In the genomic region with DNA sequence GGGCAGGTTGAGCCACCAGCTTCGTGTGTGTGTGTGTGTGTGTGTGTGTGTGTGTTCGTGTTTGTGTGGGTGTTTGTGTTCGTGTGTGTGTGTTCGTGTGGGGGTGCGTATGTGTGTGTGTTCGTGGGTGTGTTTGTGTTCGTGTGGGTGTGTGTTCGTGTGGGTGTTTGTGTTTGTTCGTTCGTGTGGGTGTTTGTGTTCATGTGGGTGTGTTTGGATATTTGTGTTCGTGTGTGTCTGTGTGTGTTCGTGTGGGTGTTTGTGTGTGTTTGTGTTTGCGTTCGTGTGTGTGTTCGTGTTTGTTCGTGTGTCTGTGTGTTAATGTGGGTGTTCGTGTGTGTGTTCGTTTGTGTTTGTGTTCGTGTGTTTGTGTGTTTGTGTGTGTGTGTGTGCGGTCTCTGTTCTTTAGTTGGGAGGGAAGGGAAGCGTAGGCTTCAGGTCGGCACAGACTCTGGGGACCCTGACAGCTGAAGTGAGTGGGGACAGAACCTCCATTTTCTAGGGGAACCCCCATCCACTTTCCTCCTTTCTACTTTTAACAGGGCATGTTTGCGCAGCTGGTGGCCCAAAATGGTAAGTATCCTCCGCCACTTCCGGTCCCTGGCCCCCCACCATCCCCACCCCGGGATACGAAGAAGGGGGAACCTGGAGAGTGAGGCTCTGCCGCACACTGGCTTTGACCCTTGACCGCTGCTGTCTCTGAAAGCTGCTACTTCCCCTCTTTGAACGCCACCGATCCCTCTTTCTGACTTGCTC, we compare ENCODE assay signal across 1 cellular context.
TF ChIP-seq lines count a peak whose summit lies in the region.

No MANE protein-coding gene starts in this region.

TF ChIP-seq in K562, 482 proteins besides CTCF, POLR2A, EP300 and RAD21 (continued from another document and continues in another):
- no peak; the same call in 1 of the 2 replicates for TF ChIP-seq SP1 (CRISPR knock-in tag; IDR thresholded peaks at IDR 0.05)
- peak; percentile 81 for TF ChIP-seq DPF2 (IDR thresholded peaks at IDR 0.05)
- no peak for TF ChIP-seq IRF2 (CRISPR knock-in tag; IDR thresholded peaks at IDR 0.05)
- TF ChIP-seq, protein P1, sequence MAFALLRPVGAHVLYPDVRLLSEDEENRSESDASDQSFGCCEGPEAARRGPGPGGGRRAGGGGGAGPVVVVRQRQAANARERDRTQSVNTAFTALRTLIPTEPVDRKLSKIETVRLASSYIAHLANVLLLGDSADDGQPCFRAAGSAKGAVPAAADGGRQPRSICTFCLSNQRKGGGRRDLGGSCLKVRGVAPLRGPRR (CRISPR knock-in tag; IDR thresholded peaks at IDR 0.05): no peak
- TF ChIP-seq BCOR (IDR thresholded peaks at IDR 0.05): peak; percentile 94
- TF ChIP-seq, protein P2, sequence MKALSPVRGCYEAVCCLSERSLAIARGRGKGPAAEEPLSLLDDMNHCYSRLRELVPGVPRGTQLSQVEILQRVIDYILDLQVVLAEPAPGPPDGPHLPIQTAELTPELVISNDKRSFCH (CRISPR knock-in tag; IDR thresholded peaks at IDR 0.05): no peak
- TF ChIP-seq, protein P2 (tag; IDR thresholded peaks at IDR 0.05): peak; percentile 14; the same call in 1 of the 2 replicates
- TF ChIP-seq, protein P3, sequence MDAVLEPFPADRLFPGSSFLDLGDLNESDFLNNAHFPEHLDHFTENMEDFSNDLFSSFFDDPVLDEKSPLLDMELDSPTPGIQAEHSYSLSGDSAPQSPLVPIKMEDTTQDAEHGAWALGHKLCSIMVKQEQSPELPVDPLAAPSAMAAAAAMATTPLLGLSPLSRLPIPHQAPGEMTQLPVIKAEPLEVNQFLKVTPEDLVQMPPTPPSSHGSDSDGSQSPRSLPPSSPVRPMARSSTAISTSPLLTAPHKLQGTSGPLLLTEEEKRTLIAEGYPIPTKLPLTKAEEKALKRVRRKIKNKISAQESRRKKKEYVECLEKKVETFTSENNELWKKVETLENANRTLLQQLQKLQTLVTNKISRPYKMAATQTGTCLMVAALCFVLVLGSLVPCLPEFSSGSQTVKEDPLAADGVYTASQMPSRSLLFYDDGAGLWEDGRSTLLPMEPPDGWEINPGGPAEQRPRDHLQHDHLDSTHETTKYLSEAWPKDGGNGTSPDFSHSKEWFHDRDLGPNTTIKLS (IDR thresholded peaks at IDR 0.05; ENCODE audit: borderline replicate concordance, low read depth): no peak
- TF ChIP-seq GATA2 (CRISPR knock-in tag; IDR thresholded peaks at IDR 0.05): no peak
- TF ChIP-seq YBX1 (IDR thresholded peaks at IDR 0.05): 0 out of 2 replicates have a peak, but pooled peaks have one; percentile 29
- TF ChIP-seq ETV5 (CRISPR knock-in tag; IDR thresholded peaks at IDR 0.05; ENCODE audit: low read depth): peak; percentile 33; the same call in 1 of the 2 replicates
- no peak for TF ChIP-seq CBX2 (IDR thresholded peaks at IDR 0.05; ENCODE audit: insufficient read depth, low read length, poor library complexity, severe bottlenecking)
- TF ChIP-seq FOXK1 (CRISPR knock-in tag; IDR thresholded peaks at IDR 0.05; ENCODE audit: borderline replicate concordance): 0 out of 2 replicates have a peak, but pooled peaks have one; percentile 52
- TF ChIP-seq ZFP1 (CRISPR knock-in tag; IDR thresholded peaks at IDR 0.05): no peak
- no peak for TF ChIP-seq ZNF57 (CRISPR knock-in tag; IDR thresholded peaks at IDR 0.05)
- TF ChIP-seq, protein P4, sequence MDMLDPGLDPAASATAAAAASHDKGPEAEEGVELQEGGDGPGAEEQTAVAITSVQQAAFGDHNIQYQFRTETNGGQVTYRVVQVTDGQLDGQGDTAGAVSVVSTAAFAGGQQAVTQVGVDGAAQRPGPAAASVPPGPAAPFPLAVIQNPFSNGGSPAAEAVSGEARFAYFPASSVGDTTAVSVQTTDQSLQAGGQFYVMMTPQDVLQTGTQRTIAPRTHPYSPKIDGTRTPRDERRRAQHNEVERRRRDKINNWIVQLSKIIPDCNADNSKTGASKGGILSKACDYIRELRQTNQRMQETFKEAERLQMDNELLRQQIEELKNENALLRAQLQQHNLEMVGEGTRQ (CRISPR knock-in tag; IDR thresholded peaks at IDR 0.05): no peak
- TF ChIP-seq ZNF253 (CRISPR knock-in tag; conservative IDR thresholded peaks at IDR 0.05): no peak
- TF ChIP-seq, protein P5, sequence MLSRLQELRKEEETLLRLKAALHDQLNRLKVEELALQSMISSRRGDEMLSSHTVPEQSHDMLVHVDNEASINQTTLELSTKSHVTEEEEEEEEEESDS (CRISPR knock-in tag; IDR thresholded peaks at IDR 0.05): no peak
- TF ChIP-seq RNF2 (IDR thresholded peaks at IDR 0.05): no peak
- TF ChIP-seq ZNF77 (CRISPR knock-in tag; IDR thresholded peaks at IDR 0.05): no peak
- TF ChIP-seq POLR2AphosphoS2 (IDR thresholded peaks at IDR 0.05; ENCODE audit: low read length): no peak
- TF ChIP-seq SREBF2 (CRISPR knock-in tag; IDR thresholded peaks at IDR 0.05): no peak
- no peak for TF ChIP-seq TAF15 (IDR thresholded peaks at IDR 0.05; ENCODE audit: low read depth, low read length)
- TF ChIP-seq, protein P6, sequence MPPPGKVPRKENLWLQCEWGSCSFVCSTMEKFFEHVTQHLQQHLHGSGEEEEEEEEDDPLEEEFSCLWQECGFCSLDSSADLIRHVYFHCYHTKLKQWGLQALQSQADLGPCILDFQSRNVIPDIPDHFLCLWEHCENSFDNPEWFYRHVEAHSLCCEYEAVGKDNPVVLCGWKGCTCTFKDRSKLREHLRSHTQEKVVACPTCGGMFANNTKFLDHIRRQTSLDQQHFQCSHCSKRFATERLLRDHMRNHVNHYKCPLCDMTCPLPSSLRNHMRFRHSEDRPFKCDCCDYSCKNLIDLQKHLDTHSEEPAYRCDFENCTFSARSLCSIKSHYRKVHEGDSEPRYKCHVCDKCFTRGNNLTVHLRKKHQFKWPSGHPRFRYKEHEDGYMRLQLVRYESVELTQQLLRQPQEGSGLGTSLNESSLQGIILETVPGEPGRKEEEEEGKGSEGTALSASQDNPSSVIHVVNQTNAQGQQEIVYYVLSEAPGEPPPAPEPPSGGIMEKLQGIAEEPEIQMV (tag; conservative IDR thresholded peaks at IDR 0.05; ENCODE audit: low read depth): no peak
- TF ChIP-seq, protein P7, sequence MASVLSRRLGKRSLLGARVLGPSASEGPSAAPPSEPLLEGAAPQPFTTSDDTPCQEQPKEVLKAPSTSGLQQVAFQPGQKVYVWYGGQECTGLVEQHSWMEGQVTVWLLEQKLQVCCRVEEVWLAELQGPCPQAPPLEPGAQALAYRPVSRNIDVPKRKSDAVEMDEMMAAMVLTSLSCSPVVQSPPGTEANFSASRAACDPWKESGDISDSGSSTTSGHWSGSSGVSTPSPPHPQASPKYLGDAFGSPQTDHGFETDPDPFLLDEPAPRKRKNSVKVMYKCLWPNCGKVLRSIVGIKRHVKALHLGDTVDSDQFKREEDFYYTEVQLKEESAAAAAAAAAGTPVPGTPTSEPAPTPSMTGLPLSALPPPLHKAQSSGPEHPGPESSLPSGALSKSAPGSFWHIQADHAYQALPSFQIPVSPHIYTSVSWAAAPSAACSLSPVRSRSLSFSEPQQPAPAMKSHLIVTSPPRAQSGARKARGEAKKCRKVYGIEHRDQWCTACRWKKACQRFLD (CRISPR knock-in tag; IDR thresholded peaks at IDR 0.05): peak; percentile 55; the same call in 1 of the 2 replicates
- no peak for TF ChIP-seq TFAM (CRISPR knock-in tag; conservative IDR thresholded peaks at IDR 0.05)
- TF ChIP-seq, protein P8, sequence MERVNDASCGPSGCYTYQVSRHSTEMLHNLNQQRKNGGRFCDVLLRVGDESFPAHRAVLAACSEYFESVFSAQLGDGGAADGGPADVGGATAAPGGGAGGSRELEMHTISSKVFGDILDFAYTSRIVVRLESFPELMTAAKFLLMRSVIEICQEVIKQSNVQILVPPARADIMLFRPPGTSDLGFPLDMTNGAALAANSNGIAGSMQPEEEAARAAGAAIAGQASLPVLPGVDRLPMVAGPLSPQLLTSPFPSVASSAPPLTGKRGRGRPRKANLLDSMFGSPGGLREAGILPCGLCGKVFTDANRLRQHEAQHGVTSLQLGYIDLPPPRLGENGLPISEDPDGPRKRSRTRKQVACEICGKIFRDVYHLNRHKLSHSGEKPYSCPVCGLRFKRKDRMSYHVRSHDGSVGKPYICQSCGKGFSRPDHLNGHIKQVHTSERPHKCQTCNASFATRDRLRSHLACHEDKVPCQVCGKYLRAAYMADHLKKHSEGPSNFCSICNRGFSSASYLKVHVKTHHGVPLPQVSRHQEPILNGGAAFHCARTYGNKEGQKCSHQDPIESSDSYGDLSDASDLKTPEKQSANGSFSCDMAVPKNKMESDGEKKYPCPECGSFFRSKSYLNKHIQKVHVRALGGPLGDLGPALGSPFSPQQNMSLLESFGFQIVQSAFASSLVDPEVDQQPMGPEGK (CRISPR knock-in tag; IDR thresholded peaks at IDR 0.05; ENCODE audit: borderline replicate concordance): no peak
- TF ChIP-seq ZBTB17 (CRISPR knock-in tag; IDR thresholded peaks at IDR 0.05): no peak
- TF ChIP-seq NFXL1 (CRISPR knock-in tag; IDR thresholded peaks at IDR 0.05): no peak
- TF ChIP-seq, protein P9, sequence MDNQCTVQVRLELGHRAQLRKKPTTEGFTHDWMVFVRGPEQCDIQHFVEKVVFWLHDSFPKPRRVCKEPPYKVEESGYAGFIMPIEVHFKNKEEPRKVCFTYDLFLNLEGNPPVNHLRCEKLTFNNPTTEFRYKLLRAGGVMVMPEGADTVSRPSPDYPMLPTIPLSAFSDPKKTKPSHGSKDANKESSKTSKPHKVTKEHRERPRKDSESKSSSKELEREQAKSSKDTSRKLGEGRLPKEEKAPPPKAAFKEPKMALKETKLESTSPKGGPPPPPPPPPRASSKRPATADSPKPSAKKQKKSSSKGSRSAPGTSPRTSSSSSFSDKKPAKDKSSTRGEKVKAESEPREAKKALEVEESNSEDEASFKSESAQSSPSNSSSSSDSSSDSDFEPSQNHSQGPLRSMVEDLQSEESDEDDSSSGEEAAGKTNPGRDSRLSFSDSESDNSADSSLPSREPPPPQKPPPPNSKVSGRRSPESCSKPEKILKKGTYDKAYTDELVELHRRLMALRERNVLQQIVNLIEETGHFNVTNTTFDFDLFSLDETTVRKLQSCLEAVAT (IDR thresholded peaks at IDR 0.05): peak; percentile 96 to 98
- TF ChIP-seq, protein P10, sequence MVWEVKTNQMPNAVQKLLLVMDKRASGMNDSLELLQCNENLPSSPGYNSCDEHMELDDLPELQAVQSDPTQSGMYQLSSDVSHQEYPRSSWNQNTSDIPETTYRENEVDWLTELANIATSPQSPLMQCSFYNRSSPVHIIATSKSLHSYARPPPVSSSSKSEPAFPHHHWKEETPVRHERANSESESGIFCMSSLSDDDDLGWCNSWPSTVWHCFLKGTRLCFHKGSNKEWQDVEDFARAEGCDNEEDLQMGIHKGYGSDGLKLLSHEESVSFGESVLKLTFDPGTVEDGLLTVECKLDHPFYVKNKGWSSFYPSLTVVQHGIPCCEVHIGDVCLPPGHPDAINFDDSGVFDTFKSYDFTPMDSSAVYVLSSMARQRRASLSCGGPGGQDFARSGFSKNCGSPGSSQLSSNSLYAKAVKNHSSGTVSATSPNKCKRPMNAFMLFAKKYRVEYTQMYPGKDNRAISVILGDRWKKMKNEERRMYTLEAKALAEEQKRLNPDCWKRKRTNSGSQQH (CRISPR knock-in tag; IDR thresholded peaks at IDR 0.05): peak; percentile 96
- TF ChIP-seq, protein P11, sequence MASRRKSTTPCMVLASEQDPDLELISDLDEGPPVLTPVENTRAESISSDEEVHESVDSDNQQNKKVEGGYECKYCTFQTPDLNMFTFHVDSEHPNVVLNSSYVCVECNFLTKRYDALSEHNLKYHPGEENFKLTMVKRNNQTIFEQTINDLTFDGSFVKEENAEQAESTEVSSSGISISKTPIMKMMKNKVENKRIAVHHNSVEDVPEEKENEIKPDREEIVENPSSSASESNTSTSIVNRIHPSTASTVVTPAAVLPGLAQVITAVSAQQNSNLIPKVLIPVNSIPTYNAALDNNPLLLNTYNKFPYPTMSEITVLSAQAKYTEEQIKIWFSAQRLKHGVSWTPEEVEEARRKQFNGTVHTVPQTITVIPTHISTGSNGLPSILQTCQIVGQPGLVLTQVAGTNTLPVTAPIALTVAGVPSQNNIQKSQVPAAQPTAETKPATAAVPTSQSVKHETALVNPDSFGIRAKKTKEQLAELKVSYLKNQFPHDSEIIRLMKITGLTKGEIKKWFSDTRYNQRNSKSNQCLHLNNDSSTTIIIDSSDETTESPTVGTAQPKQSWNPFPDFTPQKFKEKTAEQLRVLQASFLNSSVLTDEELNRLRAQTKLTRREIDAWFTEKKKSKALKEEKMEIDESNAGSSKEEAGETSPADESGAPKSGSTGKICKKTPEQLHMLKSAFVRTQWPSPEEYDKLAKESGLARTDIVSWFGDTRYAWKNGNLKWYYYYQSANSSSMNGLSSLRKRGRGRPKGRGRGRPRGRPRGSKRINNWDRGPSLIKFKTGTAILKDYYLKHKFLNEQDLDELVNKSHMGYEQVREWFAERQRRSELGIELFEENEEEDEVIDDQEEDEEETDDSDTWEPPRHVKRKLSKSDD (conservative IDR thresholded peaks at IDR 0.05; ENCODE audit: low read length): no peak
- TF ChIP-seq, protein P12, sequence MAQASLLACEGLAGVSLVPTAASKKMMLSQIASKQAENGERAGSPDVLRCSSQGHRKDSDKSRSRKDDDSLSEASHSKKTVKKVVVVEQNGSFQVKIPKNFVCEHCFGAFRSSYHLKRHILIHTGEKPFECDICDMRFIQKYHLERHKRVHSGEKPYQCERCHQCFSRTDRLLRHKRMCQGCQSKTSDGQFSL (CRISPR knock-in tag; IDR thresholded peaks at IDR 0.05): peak; percentile 87
- TF ChIP-seq, protein P12 (tag; IDR thresholded peaks at IDR 0.05): peak in 1 of 2 experiments; percentile 51; a peak in 1 of 4 replicates
- no peak for TF ChIP-seq KAT2B (IDR thresholded peaks at IDR 0.05; ENCODE audit: low read depth, low read length)
- no peak for TF ChIP-seq ESRRA (IDR thresholded peaks at IDR 0.05; ENCODE audit: borderline replicate concordance, low read depth)
- no peak for TF ChIP-seq ZNF785 (CRISPR knock-in tag; IDR thresholded peaks at IDR 0.05)
- TF ChIP-seq, protein P13, sequence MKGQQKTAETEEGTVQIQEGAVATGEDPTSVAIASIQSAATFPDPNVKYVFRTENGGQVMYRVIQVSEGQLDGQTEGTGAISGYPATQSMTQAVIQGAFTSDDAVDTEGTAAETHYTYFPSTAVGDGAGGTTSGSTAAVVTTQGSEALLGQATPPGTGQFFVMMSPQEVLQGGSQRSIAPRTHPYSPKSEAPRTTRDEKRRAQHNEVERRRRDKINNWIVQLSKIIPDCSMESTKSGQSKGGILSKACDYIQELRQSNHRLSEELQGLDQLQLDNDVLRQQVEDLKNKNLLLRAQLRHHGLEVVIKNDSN (CRISPR knock-in tag; IDR thresholded peaks at IDR 0.05): no peak
- no peak for TF ChIP-seq RBM34 (IDR thresholded peaks at IDR 0.05; ENCODE audit: borderline replicate concordance, insufficient read depth, low read length)
